In genomic region chr17:75228847-75229246, GRCh38 we compare ENCODE assay signal across 15 cellular contexts. TPM values are rescaled to one million over a fixed set of nuclear protein-coding genes. Genes with fewer than 3 reads are reported as not detected.
DNase-seq lines count a peak whose midpoint lies in the region; ATAC-seq, FAIRE-seq and TF ChIP-seq lines count a peak whose summit lies in the region.
"Had no signal": no experiment of that assay in that cellular context is flagged by ENCODE, and none has a peak within 500 bp of the region (broad histone marks: within the 10 kb centered on the region; RNA-seq: fewer than 3 reads in every experiment).

No MANE protein-coding gene starts in this region.

- no peak overlapping the region for H3K4me2 ChIP-seq in HepG2 (ENCODE audit: low read depth, low read length)
- H3K4me2 ChIP-seq: PC-9 had no signal

- H2AFZ ChIP-seq in HepG2 (ENCODE audit: low read length) = no peak overlapping the region
- H2AFZ ChIP-seq: PC-9 had no signal

- in situ Hi-C loops in HepG2 (cut with HindIII; ENCODE audit: extremely low pct_ligation_motif_present, low pct_unique_long_range_greater_than_20kb) = no loop called here

- peak overlapping the region in 1 of 3 donors; percentile 8 for H3K27ac ChIP-seq in right lobe of liver
- no peak overlapping the region for H3K27ac ChIP-seq in HepG2 (ENCODE audit: extremely low read length, insufficient read depth, low read length)
- peak overlapping the region in 1 of 2 donors; percentile 90 for H3K27ac ChIP-seq in left lung
- no peak overlapping the region for H3K27ac ChIP-seq in aorta (ENCODE audit: low read depth in 1 of 2, low read length in 2 of 2)
- H3K27ac ChIP-seq: PC-9, uterus had no signal

- intact Hi-C loops in right lobe of liver (cut with DNase I) = no loop called here
- intact Hi-C loops in HepG2 (cut with micrococcal nuclease; ENCODE audit: unreplicated experiment) = no loop called here
- intact Hi-C loops in left lung (cut with DNase I) = no loop called here
- intact Hi-C loops in aorta (cut with DNase I) = no loop called here

- CTCF ChIA-PET in HepG2 (lab: Yijun Ruan, JAX; ENCODE audit: low intra/inter-chr PET ratio, low total read pairs) = no interaction called here

- no peak for FAIRE-seq in HepG2 (lab: Jason Lieb, UNC)

- 72% methylated on average over 4 of the region's 4 CpGs for WGBS in right lobe of liver (ENCODE audit: insufficient coverage, low coverage, low lambda C conversion rate, missing lambda C conversion rate)
- WGBS in HepG2 (ENCODE audit: low lambda C conversion rate) = 100% methylated on average over 4 of the region's 4 CpGs
- WGBS in aorta, 2 donors = 78 to 83% methylated on average over 4 of the region's 4 CpGs

- H3K4me1 ChIP-seq in right lobe of liver (no peaks in the 10 kb centered on the region), HepG2 (ENCODE audit: insufficient read depth, low read length) (no peaks in the 10 kb centered on the region), left lung (peaks cover 0 to 25% of the 10 kb centered on the region in 2 donors), aorta (ENCODE audit: control insufficient read depth in 1 of 2, insufficient read depth in 2 of 2, low read length in 2 of 2) (no peaks in the 10 kb centered on the region)
- H3K4me1 ChIP-seq: uterus had no signal

- no peaks in the 10 kb centered on the region for H3K27me3 ChIP-seq in right lobe of liver
- no peaks in the 10 kb centered on the region for H3K27me3 ChIP-seq in HepG2 (ENCODE audit: control insufficient read depth in 1 of 2, insufficient read depth in 2 of 2, low read length in 2 of 2)
- no peaks in the 10 kb centered on the region for H3K27me3 ChIP-seq in left lung
- no peaks in the 10 kb centered on the region for H3K27me3 ChIP-seq in aorta (ENCODE audit: control insufficient read depth in 1 of 2, insufficient read depth in 2 of 2, low read length in 1 of 2)
- H3K27me3 ChIP-seq: uterus had no signal

- POLR2A ChIA-PET in HepG2 (lab: Yijun Ruan, JAX) = interaction anchor here (1.2 kb wide), 1 partner anchor 32 kb away, joined by 4 read pairs; the partner anchor contains the start of genes GGA3 and MRPS7

- TF ChIP-seq CTCF in right lobe of liver (IDR thresholded peaks at IDR 0.05) = no peak
- no peak for TF ChIP-seq CTCF in HepG2 (CRISPR knock-in tag; IDR thresholded peaks at IDR 0.05)
- TF ChIP-seq CTCF in left lung (IDR thresholded peaks at IDR 0.05) = no peak

- no peak overlapping the region for H3K9ac ChIP-seq in HepG2 (ENCODE audit: insufficient read depth, low read depth, low read length)

- H3K9me3 ChIP-seq in right lobe of liver (no peaks in the 10 kb centered on the region), HepG2 (ENCODE audit: low read length) (no peaks in the 10 kb centered on the region), left lung (no peaks in the 10 kb centered on the region), aorta (ENCODE audit: control insufficient read depth, low read length) (no peaks in the 10 kb centered on the region)
- H3K9me3 ChIP-seq: uterus had no signal

- peaks cover 0 to 60% (median 18%) of the 10 kb centered on the region in 4 donors for H3K36me3 ChIP-seq in right lobe of liver
- H3K36me3 ChIP-seq in HepG2 (replicated peaks in 1 of 2; ENCODE audit: control insufficient read depth in 1 of 2, insufficient read depth in 2 of 2, low read length in 2 of 2) = peaks cover 57 to 79% of the 10 kb centered on the region in 2 experiments
- H3K36me3 ChIP-seq in left lung = peaks cover 4 to 81% of the 10 kb centered on the region in 2 donors
- H3K36me3 ChIP-seq in aorta (ENCODE audit: control insufficient read depth in 1 of 2, insufficient read depth in 2 of 2, low read length in 1 of 2) = peaks cover 0 to 9% of the 10 kb centered on the region in 2 donors
- H3K36me3 ChIP-seq: uterus had no signal

- no peak for TF ChIP-seq RAD21 in HepG2 (CRISPR knock-in tag; IDR thresholded peaks at IDR 0.05)

- TF ChIP-seq EP300 in HepG2 (IDR thresholded peaks at IDR 0.05; ENCODE audit: low read depth in 2 of 2, low read length in 2 of 2) (no peak), HepG2 (CRISPR knock-in tag; IDR thresholded peaks at IDR 0.05; ENCODE audit: borderline replicate concordance) (no peak)

- no TSS peak for BruUV-seq in HepG2 (replicated peaks; lab: Mats Ljungman, UMichigan)

- DNase-seq in right lobe of liver = no peak
- DNase-seq in HepG2 (ENCODE audit: low spot score) = no peak
- DNase-seq in left lung = peak in 1 of 2 donors; percentile 57
- no peak for DNase-seq in aorta
- no peak for DNase-seq in activated naive CD4-positive, alpha-beta T cell treated with anti-CD3 and anti-CD28 coated beads, Interleukin-2, amount 50 U/mL, for 16 hours
- DNase-seq in superior temporal gyrus (ENCODE audit: extremely low spot score) = no peak
- DNase-seq: ACHN; activated CD4-positive, alpha-beta memory T cell treated with anti-CD3 and anti-CD28 coated beads for 36 hours; activated gamma-delta T cell; DMS153; NCI-H2171 treated with DMSO at 0.1 percent for 48 hours; PC-9; retina; uterus had no signal

- TF ChIP-seq POLR2A in right lobe of liver (IDR thresholded peaks at IDR 0.05) = no peak
- no peak for TF ChIP-seq POLR2A in HepG2 (IDR thresholded peaks at IDR 0.05; ENCODE audit: insufficient read depth in 1 of 2, low read depth in 2 of 2, low read length in 2 of 2)

- peak; percentile 31 to 56 (median 34) for ATAC-seq in right lobe of liver
- ATAC-seq in HepG2 = no peak
- peak; percentile 53 for ATAC-seq in left lung
- peak; percentile 50 for ATAC-seq in aorta (ENCODE audit: low FRiP score)
- ATAC-seq: esophagus mucosa had no signal

- H4K20me1 ChIP-seq in HepG2 (ENCODE audit: insufficient read depth, low read length) = no peaks in the 10 kb centered on the region

- no peaks in the 10 kb centered on the region for H3K79me2 ChIP-seq in HepG2 (ENCODE audit: insufficient read depth, low read length)

- H3K4me3 ChIP-seq in right lobe of liver = no peak overlapping the region
- H3K4me3 ChIP-seq in HepG2 (replicated peaks in 1 of 3; ENCODE audit: insufficient read depth in 1 of 3, low read depth in 2 of 3, low read length in 3 of 3) = no peak overlapping the region
- no peak overlapping the region for H3K4me3 ChIP-seq in left lung
- no peak overlapping the region for H3K4me3 ChIP-seq in aorta (ENCODE audit: low read length in 2 of 2)
- H3K4me3 ChIP-seq: PC-9, uterus had no signal

RNA-seq across cellular contexts. Expression of gene NUP85, which starts 23.4 kb away (rescaled TPM):
- total RNA-seq in right lobe of liver (10 to 100 TPM; 15.3 to 32.8 (median 25.9) TPM), HepG2 (2016; rRNA removed; fragmentation: Illumina TruSeq; extraction: Trizol) (122 and 124 TPM in 2 replicates), left lung (10 to 100 TPM; 53.3 to 72.1 TPM), aorta (10 to 100 TPM; 71.0 to 76.2 TPM)
- total RNA-seq in HepG2 (2016; cell fraction: cytosol; rRNA removed; fragmentation: Illumina TruSeq; extraction: Trizol; ENCODE audit: low read depth) = 32.8 and 35.7 TPM in 2 replicates
- 119 and 122 TPM in 2 replicates for total RNA-seq in HepG2 (2016; cell fraction: insoluble cytoplasmic fraction; rRNA removed; fragmentation: Illumina TruSeq; extraction: Trizol)
- total RNA-seq in HepG2 (2016; cell fraction: membrane; rRNA removed; fragmentation: Illumina TruSeq; extraction: Trizol) = 28.2 and 37.8 TPM in 2 replicates
- 112 and 113 TPM in 2 replicates for total RNA-seq in HepG2 (2016; cell fraction: nucleus; rRNA removed; fragmentation: Illumina TruSeq; extraction: Trizol)
- polyA plus RNA-seq in HepG2 (2011; rRNA removed) (79.4 and 89.1 TPM in 2 replicates), aorta (10 to 100 TPM; 17.2 to 99.5 TPM)
- 64.8 and 78.3 TPM in 2 replicates for polyA plus RNA-seq in HepG2 (2011; cell fraction: cytosol; rRNA removed)
- polyA plus RNA-seq in HepG2 (2011; cell fraction: nucleus; rRNA removed) = 303 and 416 TPM in 2 replicates
- polyA plus RNA-seq in HepG2 (2012) = 34.4 and 62.5 TPM in 2 replicates
- polyA plus RNA-seq in HepG2 (2016; cell fraction: cytosol; fragmentation: Illumina TruSeq; extraction: Trizol; ENCODE audit: low read depth) = 17.2 and 18.1 TPM in 2 replicates
- polyA plus RNA-seq in HepG2 (2016; cell fraction: insoluble cytoplasmic fraction; fragmentation: Illumina TruSeq; extraction: Trizol; ENCODE audit: low read depth) = 81.2 and 85.9 TPM in 2 replicates
- polyA plus RNA-seq in HepG2 (2016; cell fraction: membrane; fragmentation: Illumina TruSeq; extraction: Trizol; ENCODE audit: low read depth) = 16.9 and 17.7 TPM in 2 replicates
- 226 and 250 TPM in 2 replicates for polyA plus RNA-seq in HepG2 (2016; cell fraction: nucleus; fragmentation: Illumina TruSeq; extraction: Trizol; ENCODE audit: insufficient read depth, low read depth)
- 91.6 and 267 TPM in 2 replicates for polyA minus RNA-seq in HepG2 (2011; rRNA and poly(A)+ RNA removed; ENCODE audit: low replicate concordance)
- 23.6 and 24.5 TPM in 2 replicates for polyA minus RNA-seq in HepG2 (2011; cell fraction: cytosol; rRNA and poly(A)+ RNA removed)
- 69.2 and 70.3 TPM in 2 replicates for polyA minus RNA-seq in HepG2 (2011; cell fraction: nucleus; rRNA and poly(A)+ RNA removed)

RNA-seq across cellular contexts. Expression of gene GGA3, which starts 32.6 kb away (rescaled TPM):
- total RNA-seq in right lobe of liver (10 to 100 TPM; 12.4 to 18.9 (median 15.8) TPM), HepG2 (2016; rRNA removed; fragmentation: Illumina TruSeq; extraction: Trizol) (20.9 and 28.4 TPM in 2 replicates), left lung (10 to 100 TPM; 46.2 to 54.7 TPM), aorta (10 to 100 TPM; 38.9 to 51.0 TPM)
- total RNA-seq in HepG2 (2016; cell fraction: cytosol; rRNA removed; fragmentation: Illumina TruSeq; extraction: Trizol; ENCODE audit: low read depth) = 27.6 and 36.0 TPM in 2 replicates
- total RNA-seq in HepG2 (2016; cell fraction: insoluble cytoplasmic fraction; rRNA removed; fragmentation: Illumina TruSeq; extraction: Trizol) = 19.3 and 27.1 TPM in 2 replicates
- total RNA-seq in HepG2 (2016; cell fraction: membrane; rRNA removed; fragmentation: Illumina TruSeq; extraction: Trizol) = 16.9 and 18.9 TPM in 2 replicates
- total RNA-seq in HepG2 (2016; cell fraction: nucleus; rRNA removed; fragmentation: Illumina TruSeq; extraction: Trizol) = 36.9 and 38.2 TPM in 2 replicates
- polyA plus RNA-seq in HepG2 (2011; rRNA removed) (43.7 and 50.1 TPM in 2 replicates), aorta (10 to 100 TPM in 1 of 2 donors, 1 to 10 TPM in 1; 5.6 to 30.8 TPM)
- 13.5 and 14.0 TPM in 2 replicates for polyA plus RNA-seq in HepG2 (2011; cell fraction: cytosol; rRNA removed)
- 250 and 284 TPM in 2 replicates for polyA plus RNA-seq in HepG2 (2011; cell fraction: nucleus; rRNA removed)
- polyA plus RNA-seq in HepG2 (2012) = 35.6 and 46.6 TPM in 2 replicates
- polyA plus RNA-seq in HepG2 (2016; cell fraction: cytosol; fragmentation: Illumina TruSeq; extraction: Trizol; ENCODE audit: low read depth) = 2.6 and 2.9 TPM in 2 replicates
- 14.5 and 18.7 TPM in 2 replicates for polyA plus RNA-seq in HepG2 (2016; cell fraction: insoluble cytoplasmic fraction; fragmentation: Illumina TruSeq; extraction: Trizol; ENCODE audit: low read depth)
- polyA plus RNA-seq in HepG2 (2016; cell fraction: membrane; fragmentation: Illumina TruSeq; extraction: Trizol; ENCODE audit: low read depth) = 7.5 and 8.4 TPM in 2 replicates
- polyA plus RNA-seq in HepG2 (2016; cell fraction: nucleus; fragmentation: Illumina TruSeq; extraction: Trizol; ENCODE audit: insufficient read depth, low read depth) = 131 and 138 TPM in 2 replicates
- 45.8 and 47.5 TPM in 2 replicates for polyA minus RNA-seq in HepG2 (2011; rRNA and poly(A)+ RNA removed; ENCODE audit: low replicate concordance)
- polyA minus RNA-seq in HepG2 (2011; cell fraction: cytosol; rRNA and poly(A)+ RNA removed) = 11.4 and 16.5 TPM in 2 replicates
- 60.0 and 81.4 TPM in 2 replicates for polyA minus RNA-seq in HepG2 (2011; cell fraction: nucleus; rRNA and poly(A)+ RNA removed)

RNA-seq across cellular contexts. Expression of gene MRPS7, which starts 32.8 kb away (rescaled TPM):
- total RNA-seq in right lobe of liver = 10 to 100 TPM; 29.6 to 37.2 (median 33.7) TPM
- 162 and 184 TPM in 2 replicates for total RNA-seq in HepG2 (2016; rRNA removed; fragmentation: Illumina TruSeq; extraction: Trizol)
- 134 and 137 TPM in 2 replicates for total RNA-seq in HepG2 (2016; cell fraction: cytosol; rRNA removed; fragmentation: Illumina TruSeq; extraction: Trizol; ENCODE audit: low read depth)
- total RNA-seq in HepG2 (2016; cell fraction: insoluble cytoplasmic fraction; rRNA removed; fragmentation: Illumina TruSeq; extraction: Trizol) = 167 and 201 TPM in 2 replicates
- 80.5 and 88.4 TPM in 2 replicates for total RNA-seq in HepG2 (2016; cell fraction: membrane; rRNA removed; fragmentation: Illumina TruSeq; extraction: Trizol)
- total RNA-seq in HepG2 (2016; cell fraction: nucleus; rRNA removed; fragmentation: Illumina TruSeq; extraction: Trizol) = 68.8 and 73.8 TPM in 2 replicates
- polyA plus RNA-seq in HepG2 (2011; rRNA removed) = 94.2 and 97.0 TPM in 2 replicates
- 87.2 and 95.5 TPM in 2 replicates for polyA plus RNA-seq in HepG2 (2011; cell fraction: cytosol; rRNA removed)
- polyA plus RNA-seq in HepG2 (2011; cell fraction: nucleus; rRNA removed) = 63.3 and 73.0 TPM in 2 replicates
- 72.9 and 76.0 TPM in 2 replicates for polyA plus RNA-seq in HepG2 (2012)
- polyA plus RNA-seq in HepG2 (2016; cell fraction: cytosol; fragmentation: Illumina TruSeq; extraction: Trizol; ENCODE audit: low read depth) = 45.6 and 49.3 TPM in 2 replicates
- polyA plus RNA-seq in HepG2 (2016; cell fraction: insoluble cytoplasmic fraction; fragmentation: Illumina TruSeq; extraction: Trizol; ENCODE audit: low read depth) = 166 and 186 TPM in 2 replicates
- polyA plus RNA-seq in HepG2 (2016; cell fraction: membrane; fragmentation: Illumina TruSeq; extraction: Trizol; ENCODE audit: low read depth) = 55.3 and 55.7 TPM in 2 replicates
- 89.9 and 111 TPM in 2 replicates for polyA plus RNA-seq in HepG2 (2016; cell fraction: nucleus; fragmentation: Illumina TruSeq; extraction: Trizol; ENCODE audit: insufficient read depth, low read depth)
- polyA minus RNA-seq in HepG2 (2011; rRNA and poly(A)+ RNA removed; ENCODE audit: low replicate concordance) = 59.7 and 76.4 TPM in 2 replicates
- polyA minus RNA-seq in HepG2 (2011; cell fraction: cytosol; rRNA and poly(A)+ RNA removed) = 39.8 and 44.1 TPM in 2 replicates
- 72.5 and 79.3 TPM in 2 replicates for polyA minus RNA-seq in HepG2 (2011; cell fraction: nucleus; rRNA and poly(A)+ RNA removed)
- 10 to 100 TPM; 41.0 to 41.6 TPM for total RNA-seq in left lung
- total RNA-seq in aorta = 10 to 100 TPM; 24.6 to 26.6 TPM
- polyA plus RNA-seq in aorta = 10 to 100 TPM; 37.9 to 38.8 TPM

RNA-seq across cellular contexts. Expression of gene MIF4GD, which starts 42.2 kb away (rescaled TPM):
- total RNA-seq in right lobe of liver (10 to 100 TPM in 2 of 6 experiments, 1 to 10 TPM in 4; 7.3 to 21.9 (median 8.2) TPM), HepG2 (2016; rRNA removed; fragmentation: Illumina TruSeq; extraction: Trizol) (12.4 and 14.0 TPM in 2 replicates), left lung (10 to 100 TPM; 22.6 to 25.4 TPM), aorta (10 to 100 TPM; 26.2 to 27.4 TPM)
- 14.9 and 19.4 TPM in 2 replicates for total RNA-seq in HepG2 (2016; cell fraction: cytosol; rRNA removed; fragmentation: Illumina TruSeq; extraction: Trizol; ENCODE audit: low read depth)
- total RNA-seq in HepG2 (2016; cell fraction: insoluble cytoplasmic fraction; rRNA removed; fragmentation: Illumina TruSeq; extraction: Trizol) = 12.4 and 12.8 TPM in 2 replicates
- total RNA-seq in HepG2 (2016; cell fraction: membrane; rRNA removed; fragmentation: Illumina TruSeq; extraction: Trizol) = 20.2 and 27.4 TPM in 2 replicates
- 7.5 and 8.5 TPM in 2 replicates for total RNA-seq in HepG2 (2016; cell fraction: nucleus; rRNA removed; fragmentation: Illumina TruSeq; extraction: Trizol)
- polyA plus RNA-seq in HepG2 (2011; rRNA removed) (28.0 and 28.5 TPM in 2 replicates), aorta (10 to 100 TPM; 27.7 to 33.0 TPM)
- 30.7 and 36.9 TPM in 2 replicates for polyA plus RNA-seq in HepG2 (2011; cell fraction: cytosol; rRNA removed)
- 22.5 and 28.6 TPM in 2 replicates for polyA plus RNA-seq in HepG2 (2011; cell fraction: nucleus; rRNA removed)
- polyA plus RNA-seq in HepG2 (2012) = 16.1 and 23.1 TPM in 2 replicates
- polyA plus RNA-seq in HepG2 (2016; cell fraction: cytosol; fragmentation: Illumina TruSeq; extraction: Trizol; ENCODE audit: low read depth) = 24.3 and 26.9 TPM in 2 replicates
- 14.3 and 16.3 TPM in 2 replicates for polyA plus RNA-seq in HepG2 (2016; cell fraction: insoluble cytoplasmic fraction; fragmentation: Illumina TruSeq; extraction: Trizol; ENCODE audit: low read depth)
- 22.6 and 27.4 TPM in 2 replicates for polyA plus RNA-seq in HepG2 (2016; cell fraction: membrane; fragmentation: Illumina TruSeq; extraction: Trizol; ENCODE audit: low read depth)
- polyA plus RNA-seq in HepG2 (2016; cell fraction: nucleus; fragmentation: Illumina TruSeq; extraction: Trizol; ENCODE audit: insufficient read depth, low read depth) = 16.3 and 18.0 TPM in 2 replicates
- 36.9 and 56.1 TPM in 2 replicates for polyA minus RNA-seq in HepG2 (2011; rRNA and poly(A)+ RNA removed; ENCODE audit: low replicate concordance)
- 8.3 and 10.2 TPM in 2 replicates for polyA minus RNA-seq in HepG2 (2011; cell fraction: cytosol; rRNA and poly(A)+ RNA removed)
- polyA minus RNA-seq in HepG2 (2011; cell fraction: nucleus; rRNA and poly(A)+ RNA removed) = 6.3 and 6.7 TPM in 2 replicates

RNA-seq across cellular contexts. Expression of gene SUMO2, which starts 46.1 kb away (rescaled TPM):
- total RNA-seq in right lobe of liver = 100 to 1,000 TPM in 3 of 6 experiments, 10 to 100 TPM in 3; 23.6 to 120 (median 108) TPM
- 553 and 842 TPM in 2 replicates for total RNA-seq in HepG2 (2016; rRNA removed; fragmentation: Illumina TruSeq; extraction: Trizol)
- total RNA-seq in HepG2 (2016; cell fraction: cytosol; rRNA removed; fragmentation: Illumina TruSeq; extraction: Trizol; ENCODE audit: low read depth) = 162 and 178 TPM in 2 replicates
- total RNA-seq in HepG2 (2016; cell fraction: insoluble cytoplasmic fraction; rRNA removed; fragmentation: Illumina TruSeq; extraction: Trizol) = 553 and 885 TPM in 2 replicates
- 469 and 483 TPM in 2 replicates for total RNA-seq in HepG2 (2016; cell fraction: membrane; rRNA removed; fragmentation: Illumina TruSeq; extraction: Trizol)
- 195 and 213 TPM in 2 replicates for total RNA-seq in HepG2 (2016; cell fraction: nucleus; rRNA removed; fragmentation: Illumina TruSeq; extraction: Trizol)
- polyA plus RNA-seq in HepG2 (2011; rRNA removed) = 252 and 337 TPM in 2 replicates
- polyA plus RNA-seq in HepG2 (2011; cell fraction: cytosol; rRNA removed) = 69.8 and 103 TPM in 2 replicates
- 25.8 and 30.1 TPM in 2 replicates for polyA plus RNA-seq in HepG2 (2011; cell fraction: nucleus; rRNA removed)
- polyA plus RNA-seq in HepG2 (2012) = 289 and 643 TPM in 2 replicates
- 377 and 391 TPM in 2 replicates for polyA plus RNA-seq in HepG2 (2016; cell fraction: cytosol; fragmentation: Illumina TruSeq; extraction: Trizol; ENCODE audit: low read depth)
- polyA plus RNA-seq in HepG2 (2016; cell fraction: insoluble cytoplasmic fraction; fragmentation: Illumina TruSeq; extraction: Trizol; ENCODE audit: low read depth) = 1,249 and 1,398 TPM in 2 replicates
- 612 and 621 TPM in 2 replicates for polyA plus RNA-seq in HepG2 (2016; cell fraction: membrane; fragmentation: Illumina TruSeq; extraction: Trizol; ENCODE audit: low read depth)
- polyA plus RNA-seq in HepG2 (2016; cell fraction: nucleus; fragmentation: Illumina TruSeq; extraction: Trizol; ENCODE audit: insufficient read depth, low read depth) = 448 and 485 TPM in 2 replicates
- 78.7 and 95.4 TPM in 2 replicates for polyA minus RNA-seq in HepG2 (2011; rRNA and poly(A)+ RNA removed; ENCODE audit: low replicate concordance)
- 255 and 261 TPM in 2 replicates for polyA minus RNA-seq in HepG2 (2011; cell fraction: cytosol; rRNA and poly(A)+ RNA removed)
- polyA minus RNA-seq in HepG2 (2011; cell fraction: nucleus; rRNA and poly(A)+ RNA removed) = 42.5 and 63.9 TPM in 2 replicates
- total RNA-seq in left lung = 100 to 1,000 TPM; 321 to 344 TPM
- 100 to 1,000 TPM; 262 to 280 TPM for total RNA-seq in aorta
- 100 to 1,000 TPM in 1 of 2 donors, 10 to 100 TPM in 1; 96.2 to 113 TPM for polyA plus RNA-seq in aorta
